14 cellular contexts compared by ENCODE assay signal in the genomic region with DNA sequence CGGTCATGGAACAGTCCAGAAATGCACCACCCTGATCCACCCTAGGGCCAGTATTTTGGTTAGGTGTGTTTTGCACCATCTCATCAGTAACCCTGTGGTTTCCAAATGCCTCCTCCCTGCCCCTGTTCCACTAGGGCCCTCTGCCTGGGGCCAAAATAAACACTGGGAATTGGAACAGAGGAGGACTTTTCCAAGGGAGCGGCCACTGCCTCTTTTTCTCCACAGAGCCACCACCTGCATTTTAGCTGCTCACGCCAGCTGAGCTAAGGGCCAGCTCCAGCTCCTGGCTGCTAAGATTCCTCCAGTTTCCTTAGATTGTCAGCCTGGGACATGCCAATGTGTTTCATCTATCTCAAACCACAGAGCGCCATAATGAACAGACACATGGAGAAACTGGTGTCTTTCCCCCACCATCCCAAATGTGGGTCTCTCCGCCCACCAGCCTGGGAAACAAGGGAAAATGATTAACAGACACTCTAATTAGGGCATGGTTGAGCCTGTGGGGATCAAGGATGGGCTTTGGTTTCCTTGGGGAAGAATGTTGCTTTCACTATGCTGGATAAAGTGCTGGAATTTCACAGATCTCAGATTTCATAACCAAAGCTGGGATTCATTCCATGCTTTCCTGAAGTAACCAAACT. TPM values are rescaled to one million over a fixed set of nuclear protein-coding genes. Genes with fewer than 3 reads are reported as not detected.
A peak's percentile ranks its signal among the peaks of the same experiment; 100 is the strongest.
DNase-seq lines count a peak whose midpoint lies in the region; ATAC-seq and TF ChIP-seq lines count a peak whose summit lies in the region.
"Had no signal": no experiment of that assay in that cellular context is flagged by ENCODE, and none has a peak within 500 bp of the region (broad histone marks: within the 10 kb centered on the region; RNA-seq: fewer than 3 reads in every experiment).

No MANE protein-coding gene starts in this region.

- in situ Hi-C loops in G401 (cut with HindIII; ENCODE audit: low sequenced_read_pairs): no loop called here

- intact Hi-C loops in right cardiac atrium (cut with DNase I): no loop called here
- intact Hi-C loops in Calu3 (cut with micrococcal nuclease; ENCODE audit: unreplicated experiment): no loop called here

- no peaks in the 10 kb centered on the region for H3K4me1 ChIP-seq in right cardiac atrium (ENCODE audit: control insufficient read depth, insufficient read depth, low read length)

- H3K9me3 Mint-ChIP-seq in brain: peaks cover 0 to 2% (median 0%) of the 10 kb centered on the region in 5 experiments
- no peaks in the 10 kb centered on the region for H3K9me3 Mint-ChIP-seq in Calu3 (ENCODE audit: low read depth, unreplicated experiment)
- no peaks in the 10 kb centered on the region for H3K9me3 Mint-ChIP-seq in activated T-cell treated with anti-CD3 and anti-CD28 coated beads, Interleukin-2, amount 50 U/mL, for 72 hours
- H3K9me3 Mint-ChIP-seq: naive B cell, T-cell had no signal

- H3K27me3 Mint-ChIP-seq in brain (peaks cover 8% of the 10 kb centered on the region), Calu3 (ENCODE audit: unreplicated experiment) (no peaks in the 10 kb centered on the region)
- no peaks in the 10 kb centered on the region for H3K27me3 Mint-ChIP-seq in activated T-cell treated with anti-CD3 and anti-CD28 coated beads, Interleukin-2, amount 50 U/mL, for 72 hours (ENCODE audit: low read depth)

- 73% methylated on average over 5 of the region's 5 CpGs for WGBS in right cardiac atrium

- H3K4me3 ChIP-seq in right cardiac atrium (ENCODE audit: low read length) (no peak overlapping the region), skin epidermis (no peak overlapping the region)

- H3K27ac Mint-ChIP-seq in brain: peak overlapping the region in 3 of 5 experiments; percentile 38 to 90 (median 83)
- H3K27ac Mint-ChIP-seq in Calu3 (ENCODE audit: unreplicated experiment): no peak overlapping the region
- no peak overlapping the region for H3K27ac Mint-ChIP-seq in activated T-cell treated with anti-CD3 and anti-CD28 coated beads, Interleukin-2, amount 50 U/mL, for 72 hours
- H3K27ac Mint-ChIP-seq: naive B cell, T-cell had no signal

- CTCF ChIA-PET in Calu3 (lab: Charles Lee): interaction anchor here (1.0 to 1.9 kb wide), 2 partner anchors 9 to 11 kb away, joined by 3 to 7 read pairs; no protein-coding TSS in a partner anchor

- TF ChIP-seq CTCF in brain (conservative IDR thresholded peaks at IDR 0.05) (no peak), Calu3 (IDR thresholded peaks at IDR 0.05; ENCODE audit: unreplicated experiment) (no peak)

- no TSS peak for BruUV-seq in Calu3 (replicated peaks; lab: Mats Ljungman, UMichigan)

- ATAC-seq in right cardiac atrium: peak; percentile 15 to 77
- ATAC-seq in activated T-cell treated with anti-CD3 and anti-CD28 coated beads, Interleukin-2, amount 50 U/mL, for 72 hours (replicated peaks in 1 of 2): no peak
- ATAC-seq: T-cell had no signal

- H3K36me3 Mint-ChIP-seq in brain: no peaks in the 10 kb centered on the region
- H3K36me3 Mint-ChIP-seq in Calu3 (ENCODE audit: insufficient read depth, unreplicated experiment): peaks cover 5% of the 10 kb centered on the region
- no peaks in the 10 kb centered on the region for H3K36me3 Mint-ChIP-seq in activated T-cell treated with anti-CD3 and anti-CD28 coated beads, Interleukin-2, amount 50 U/mL, for 72 hours (ENCODE audit: insufficient read depth in 2 of 2)
- H3K36me3 Mint-ChIP-seq: naive B cell, T-cell had no signal

- DNase-seq in GM04504 (ENCODE audit: low read depth) (peak; percentile 39), right cardiac atrium (peak in 2 of 3 donors; percentile 33 to 71), Calu3 (no peak), NCI-H446 treated with DMSO at 0.1 percent for 48 hours (lab: John Stamatoyannopoulos, UW) (no peak), G401 (ENCODE audit: low spot score) (no peak)
- no peak for DNase-seq in activated T-cell treated with anti-CD3 and anti-CD28 coated beads, Interleukin-2, amount 50 U/mL, for 72 hours
- DNase-seq: activated CD8-positive, alpha-beta memory T cell treated with anti-CD3 and anti-CD28 coated beads for 24 hours; Karpas-422; naive B cell; NCI-H524; stimulated activated CD4-positive, alpha-beta T cell treated with anti-CD3 and anti-CD28 coated beads, Interleukin-2, amount 100 ng/mL, for 48 hours; T-cell had no signal

- H3K4me1 Mint-ChIP-seq in brain (peaks cover 46% of the 10 kb centered on the region), Calu3 (ENCODE audit: low read depth, unreplicated experiment) (peaks cover 28% of the 10 kb centered on the region)
- no peaks in the 10 kb centered on the region for H3K4me1 Mint-ChIP-seq in activated T-cell treated with anti-CD3 and anti-CD28 coated beads, Interleukin-2, amount 50 U/mL, for 72 hours (ENCODE audit: low read depth)
- H3K4me1 Mint-ChIP-seq: naive B cell, T-cell had no signal

- H3K9me3 ChIP-seq in right cardiac atrium (ENCODE audit: control insufficient read depth, low read length): no peaks in the 10 kb centered on the region

- H3K4me3 Mint-ChIP-seq in brain (no peak overlapping the region), Calu3 (ENCODE audit: low read depth, unreplicated experiment) (no peak overlapping the region)
- no peak overlapping the region for H3K4me3 Mint-ChIP-seq in activated T-cell treated with anti-CD3 and anti-CD28 coated beads, Interleukin-2, amount 50 U/mL, for 72 hours
- H3K4me3 Mint-ChIP-seq: naive B cell, T-cell had no signal

- peak overlapping the region; percentile 11 for H3K27ac ChIP-seq in right cardiac atrium (ENCODE audit: low read length)
- peak overlapping the region in 11 of 21 experiments; percentile 6 to 66 (median 41) for H3K27ac ChIP-seq in skin epidermis

- H3K27me3 ChIP-seq in right cardiac atrium (ENCODE audit: control insufficient read depth, insufficient read depth): no peaks in the 10 kb centered on the region

RNA-seq across cellular contexts. Expression of gene ASB13, which starts 52.2 kb away (rescaled TPM):
- polyA plus RNA-seq in brain (ENCODE audit: insufficient read depth, low read depth, low replicate concordance) (13.7 TPM), right cardiac atrium (17.1 TPM)
- total RNA-seq in right cardiac atrium (10 to 100 TPM; 15.0 to 20.6 (median 17.5) TPM), Calu3 (2022) (20.7 and 21.6 TPM in 2 replicates)
- 16.4 and 17.9 TPM in 2 replicates for total RNA-seq in G401 (2014; rRNA removed; shearing (Covaris generic))
- total RNA-seq in activated T-cell treated with anti-CD3 and anti-CD28 coated beads, Interleukin-2, amount 50 U/mL, for 72 hours: 1 to 10 TPM; 7.0 to 7.8 TPM

Comparison
In these comparisons a context has a peak if more than half of its experiments do, and no peak if none do; other contexts are left out.
1. DNase-seq: peak in GM04504 (single experiment) and right cardiac atrium (2 of 3); none in Calu3 (single experiment), NCI-H446 treated with DMSO at 0.1 percent for 48 hours (single experiment), G401 (single experiment) and activated T-cell treated with anti-CD3 and anti-CD28 coated beads, Interleukin-2, amount 50 U/mL, for 72 hours (0 of 2).
2. H3K27ac Mint-ChIP-seq: peak in brain (3 of 5); none in Calu3 (single experiment) and activated T-cell treated with anti-CD3 and anti-CD28 coated beads, Interleukin-2, amount 50 U/mL, for 72 hours (single experiment).
3. ATAC-seq: peak in right cardiac atrium (2 of 2); none in activated T-cell treated with anti-CD3 and anti-CD28 coated beads, Interleukin-2, amount 50 U/mL, for 72 hours (0 of 2).